In genomic region chr19:17706750-17707181, GRCh38 we compare ENCODE assay signal across 12 cellular contexts. TPM values are rescaled to one million over a fixed set of nuclear protein-coding genes. Genes with fewer than 3 reads are reported as not detected.
DNase-seq lines count a peak whose midpoint lies in the region; ATAC-seq and TF ChIP-seq lines count a peak whose summit lies in the region.
"Had no signal": no experiment of that assay in that cellular context is flagged by ENCODE, and none has a peak within 500 bp of the region (broad histone marks: within the 10 kb centered on the region; RNA-seq: fewer than 3 reads in every experiment).

No MANE protein-coding gene starts in this region.

- H3K23me2 ChIP-seq in H9 (ENCODE audit: insufficient read length, low read depth, low read length, poor library complexity, severe bottlenecking), result no peaks in the 10 kb centered on the region

- no peak overlapping the region for H3T11ph ChIP-seq in H9 (ENCODE audit: low read length)

- no peaks in the 10 kb centered on the region for H3K79me1 ChIP-seq in H9 (ENCODE audit: insufficient read depth, low read depth, low read length, poor library complexity, severe bottlenecking)

- no peak overlapping the region for H2BK20ac ChIP-seq in H9 (ENCODE audit: low read depth, low read length, poor library complexity, severe bottlenecking)

- H4K5ac ChIP-seq in H9 (ENCODE audit: insufficient read length, low read depth, low read length), result no peak overlapping the region

- no peaks in the 10 kb centered on the region for H3K27me3 ChIP-seq in H9 (ENCODE audit: insufficient read depth, low read length)
- H3K27me3 ChIP-seq: BLaER1 had no signal

- no peaks in the 10 kb centered on the region for H3K79me2 ChIP-seq in H9 (ENCODE audit: insufficient read depth, low read length)

- H2BK12ac ChIP-seq in H9 (ENCODE audit: insufficient read length, low read depth, low read length), result no peak overlapping the region

- no peak overlapping the region for H3K4ac ChIP-seq in H9 (ENCODE audit: low read depth, low read length)

- H3K9me3 ChIP-seq in H9 (ENCODE audit: control insufficient read depth, low read depth, low read length), result no peaks in the 10 kb centered on the region
- H3K9me3 ChIP-seq: BLaER1 had no signal

- H3K23ac ChIP-seq in H9 (ENCODE audit: insufficient read length, low read depth, low read length), result no peak overlapping the region

- no peak overlapping the region for H4K8ac ChIP-seq in H9 (replicated peaks; ENCODE audit: insufficient read length, low read depth, low read length)

- peak overlapping the region in 1 of 2 experiments; percentile 68; a peak in 3 of 5 replicates for H3K4me3 Mint-ChIP-seq in H9
- H3K4me3 Mint-ChIP-seq: activated CD4-positive, alpha-beta T cell treated with anti-CD3 and anti-CD28 coated beads, Interleukin-2, amount 10 ng/mL, durations not matched to agents 7 days and 5 days; activated naive CD4-positive, alpha-beta T cell treated with anti-CD3 and anti-CD28 coated beads, Interleukin-2, amount 50 U/mL, for 24 hours had no signal

- H3K4me1 ChIP-seq in H9 (ENCODE audit: insufficient read depth, low read length), result no peaks in the 10 kb centered on the region
- H3K4me1 ChIP-seq: BLaER1 had no signal

- H2BK5ac ChIP-seq in H9 (ENCODE audit: insufficient read length, low read length), result no peak overlapping the region

- WGBS in H9 (ENCODE audit: extremely low coverage, insufficient read length, low lambda C conversion rate), result no CpG with 5 or more reads among the region's 17 CpGs

- no peak overlapping the region for H3K14ac ChIP-seq in H9 (ENCODE audit: insufficient read depth, low read length)

- peaks cover 0 to 6% of the 10 kb centered on the region in 2 experiments; a peak in 1 of 4 replicates for H3K4me1 Mint-ChIP-seq in H9

- no peak overlapping the region for H2AFZ ChIP-seq in H9 (ENCODE audit: low read length)

- TF ChIP-seq CTCF in H9 (conservative IDR thresholded peaks at IDR 0.05), result no peak

- peak overlapping the region; percentile 8 for H3K4me2 ChIP-seq in H9 (ENCODE audit: insufficient read depth, insufficient read length, low read length)
- H3K4me2 ChIP-seq: BLaER1 had no signal

- no peaks in the 10 kb centered on the region; a peak in 1 of 5 replicates for H3K9me3 Mint-ChIP-seq in H9
- H3K9me3 Mint-ChIP-seq: activated CD4-positive, alpha-beta T cell treated with anti-CD3 and anti-CD28 coated beads, Interleukin-2, amount 10 ng/mL, durations not matched to agents 7 days and 5 days; activated naive CD4-positive, alpha-beta T cell treated with anti-CD3 and anti-CD28 coated beads, Interleukin-2, amount 50 U/mL, for 24 hours had no signal

- H3K27ac Mint-ChIP-seq in H9, result peak overlapping the region in 2 of 3 experiments; percentile 30 to 73; a peak in 3 of 7 replicates
- H3K27ac Mint-ChIP-seq: activated CD4-positive, alpha-beta T cell treated with anti-CD3 and anti-CD28 coated beads, Interleukin-2, amount 10 ng/mL, durations not matched to agents 7 days and 5 days; activated naive CD4-positive, alpha-beta T cell treated with anti-CD3 and anti-CD28 coated beads, Interleukin-2, amount 50 U/mL, for 24 hours had no signal

- H3K56ac ChIP-seq in H9 (ENCODE audit: insufficient read length, low read depth, low read length), result no peak overlapping the region

- H2BK120ac ChIP-seq in H9 (ENCODE audit: low read depth, low read length, poor library complexity, severe bottlenecking), result no peak overlapping the region

- DNase-seq in A172 (ENCODE audit: low spot score) (peak; percentile 37), H9 (peak; percentile 97), SW480 (ENCODE audit: low spot score) (peak; percentile 50), hepatic stellate cell (ENCODE audit: low spot score) (peak; percentile 74), T1000 (lab: John Stamatoyannopoulos, UW) (no peak)
- DNase-seq in stimulated activated naive CD8-positive, alpha-beta T cell treated with anti-CD3 and anti-CD28 coated beads, Interleukin-15, Interleukin-2, amounts not matched to agents 100 U/mL and 50 U/mL, for 24 hours, result no peak
- no peak for DNase-seq in activated naive CD4-positive, alpha-beta T cell (lab: John Stamatoyannopoulos, UW)
- DNase-seq: activated CD4-positive, alpha-beta T cell treated with anti-CD3 and anti-CD28 coated beads, Interleukin-2, amount 10 ng/mL, durations not matched to agents 7 days and 5 days had no signal

- H3K27ac ChIP-seq in H9 (ENCODE audit: insufficient read length, low read depth, low read length), result no peak overlapping the region
- H3K27ac ChIP-seq: BLaER1 had no signal

- no peak overlapping the region for H2BK15ac ChIP-seq in H9 (ENCODE audit: low read depth, low read length)

- H3K9ac ChIP-seq in H9 (ENCODE audit: extremely low read depth, insufficient read length, low read length), result no peak overlapping the region
- H3K9ac ChIP-seq: BLaER1 had no signal

- no peak overlapping the region for H2AK5ac ChIP-seq in H9 (ENCODE audit: insufficient read length, low read length)

- no peaks in the 10 kb centered on the region for H3K36me3 Mint-ChIP-seq in H9 (ENCODE audit: insufficient read depth in 1 of 3, low read depth in 3 of 3)
- H3K36me3 Mint-ChIP-seq: activated naive CD4-positive, alpha-beta T cell treated with anti-CD3 and anti-CD28 coated beads, Interleukin-2, amount 50 U/mL, for 24 hours had no signal

- peaks cover 3% of the 10 kb centered on the region for H4K20me1 ChIP-seq in H9 (ENCODE audit: control insufficient read depth, insufficient read depth, insufficient read length)
- H4K20me1 ChIP-seq: BLaER1 had no signal

- no peak overlapping the region for H4K91ac ChIP-seq in H9 (ENCODE audit: insufficient read length, low read depth, low read length)

- ATAC-seq in stimulated activated naive CD8-positive, alpha-beta T cell treated with anti-CD3 and anti-CD28 coated beads, Interleukin-15, Interleukin-2, amounts not matched to agents 100 U/mL and 50 U/mL, for 24 hours, result no peak
- no peak for ATAC-seq in HG03108 (IDR thresholded peaks at IDR 0.05; ENCODE audit: unreplicated experiment)
- ATAC-seq: GM12878 had no signal

- H3K18ac ChIP-seq in H9 (ENCODE audit: insufficient read length, low read depth, low read length), result no peak overlapping the region

- peaks cover 18% of the 10 kb centered on the region for H3K27me3 Mint-ChIP-seq in H9 (ENCODE audit: low read depth)
- H3K27me3 Mint-ChIP-seq: activated naive CD4-positive, alpha-beta T cell treated with anti-CD3 and anti-CD28 coated beads, Interleukin-2, amount 50 U/mL, for 24 hours had no signal

RNA-seq across cellular contexts. Expression of gene MAP1S, which starts 12.5 kb away (rescaled TPM):
- total RNA-seq in A172 (2014; rRNA removed; shearing (Covaris generic)), result 14.2 and 27.8 TPM in 2 replicates
- 158 and 160 TPM in 2 replicates for total RNA-seq in H9 (2021)

RNA-seq across cellular contexts. Expression of gene UNC13A, which starts 18.6 kb away (rescaled TPM):
- 0.34 and 6.2 TPM in 2 replicates for total RNA-seq in A172 (2014; rRNA removed; shearing (Covaris generic))
- total RNA-seq in H9 (2021), result 21.6 and 22.2 TPM in 2 replicates

RNA-seq across cellular contexts. Expression of gene FCHO1, which starts 44.5 kb away (rescaled TPM):
- 0.67 and 2.1 TPM in 2 replicates for total RNA-seq in A172 (2014; rRNA removed; shearing (Covaris generic))
- 13.1 and 13.7 TPM in 2 replicates for total RNA-seq in H9 (2021)

Comparison
In these comparisons a context has a peak if more than half of its experiments do, and no peak if none do; other contexts are left out.
1. DNase-seq: peak in A172 (single experiment), H9 (single experiment), SW480 (single experiment) and hepatic stellate cell (single experiment); none in stimulated activated naive CD8-positive, alpha-beta T cell treated with anti-CD3 and anti-CD28 coated beads, Interleukin-15, Interleukin-2, amounts not matched to agents 100 U/mL and 50 U/mL, for 24 hours (single experiment), activated naive CD4-positive, alpha-beta T cell (0 of 4) and T1000 (single experiment).